ENCODE assay signal across 23 cellular contexts in genomic region chr11:23542816-23543215, GRCh38.
A peak's percentile ranks its signal among the peaks of the same experiment; 100 is the strongest.
DNase-seq lines count a peak whose midpoint lies in the region; ATAC-seq, FAIRE-seq and TF ChIP-seq lines count a peak whose summit lies in the region.
"Had no signal": no experiment of that assay in that cellular context is flagged by ENCODE, and none has a peak within 500 bp of the region (broad histone marks: within the 10 kb centered on the region; RNA-seq: fewer than 3 reads in every experiment).

No MANE protein-coding gene starts in this region.

- BruUV-seq in HepG2 (replicated peaks; lab: Mats Ljungman, UMichigan) (no TSS peak), OCI-LY7 (replicated peaks; lab: Mats Ljungman, UMichigan) (no TSS peak)

- intact Hi-C loops in HepG2 (cut with micrococcal nuclease; ENCODE audit: unreplicated experiment) (loop anchor here (10.0 kb wide), 1 partner anchor 668 kb away; no protein-coding TSS in a partner anchor), right lobe of liver (cut with DNase I) (no loop called here), OCI-LY7 (cut with micrococcal nuclease; ENCODE audit: unreplicated experiment) (no loop called here), esophagus squamous epithelium (cut with DNase I) (no loop called here)

- POLR2A ChIA-PET in HepG2 (lab: Yijun Ruan, JAX) (no interaction called here), OCI-LY7 (lab: Charles Lee) (interaction anchor here (0.7 kb wide), 1 partner anchor 11 kb away, joined by 3 read pairs; no protein-coding TSS in a partner anchor)

- H3K36me3 ChIP-seq in HepG2 (replicated peaks in 1 of 2; ENCODE audit: control insufficient read depth in 1 of 2, insufficient read depth in 2 of 2, low read length in 2 of 2) (no peaks in the 10 kb centered on the region), right lobe of liver (no peaks in the 10 kb centered on the region), DOHH2 (ENCODE audit: control insufficient read depth, low read length) (no peaks in the 10 kb centered on the region; the same call in 1 of the 2 replicates), OCI-LY7 (ENCODE audit: insufficient read depth, low read length) (no peaks in the 10 kb centered on the region), esophagus squamous epithelium (no peaks in the 10 kb centered on the region)
- H3K36me3 ChIP-seq: HAP-1 had no signal

- H3K4me2 ChIP-seq in HepG2 (ENCODE audit: low read depth, low read length) (no peak overlapping the region), DOHH2 (ENCODE audit: low read length) (peak overlapping the region; percentile 66), OCI-LY7 (ENCODE audit: low read length) (no peak overlapping the region)

- H3K9me3 ChIP-seq in HepG2 (ENCODE audit: low read length) (no peaks in the 10 kb centered on the region), right lobe of liver (no peaks in the 10 kb centered on the region), DOHH2 (ENCODE audit: control insufficient read depth, insufficient read depth, low read length) (no peaks in the 10 kb centered on the region), OCI-LY7 (ENCODE audit: low read length) (no peaks in the 10 kb centered on the region), esophagus squamous epithelium (no peaks in the 10 kb centered on the region)
- H3K9me3 ChIP-seq: HAP-1 had no signal

- H3K9ac ChIP-seq in HepG2 (ENCODE audit: insufficient read depth, low read depth, low read length): no peak overlapping the region

- H3K4me3 ChIP-seq in HepG2 (replicated peaks in 1 of 3; ENCODE audit: insufficient read depth in 1 of 3, low read depth in 2 of 3, low read length in 3 of 3) (no peak overlapping the region), right lobe of liver (no peak overlapping the region), DOHH2 (ENCODE audit: low read length) (peak overlapping the region; percentile 73), OCI-LY7 (ENCODE audit: low read depth, low read length, poor library complexity, severe bottlenecking) (no peak overlapping the region), esophagus squamous epithelium (no peak overlapping the region)
- H3K4me3 ChIP-seq: HAP-1 had no signal

- FAIRE-seq in HepG2 (lab: Jason Lieb, UNC): no peak
- FAIRE-seq: A204.1, G401.6, GM12892, H54 had no signal

- TF ChIP-seq EP300 in HepG2 (IDR thresholded peaks at IDR 0.05; ENCODE audit: low read depth in 2 of 2, low read length in 2 of 2): no peak
- TF ChIP-seq EP300 in HepG2 (CRISPR knock-in tag; IDR thresholded peaks at IDR 0.05; ENCODE audit: borderline replicate concordance): no peak

- H4K20me1 ChIP-seq in HepG2 (ENCODE audit: insufficient read depth, low read length) (no peaks in the 10 kb centered on the region), DOHH2 (ENCODE audit: control insufficient read depth, insufficient read depth, low read depth, low read length) (no peaks in the 10 kb centered on the region), OCI-LY7 (ENCODE audit: insufficient read depth, low read length) (no peaks in the 10 kb centered on the region)

- no peak overlapping the region for H2AFZ ChIP-seq in HepG2 (ENCODE audit: low read length)
- 0 out of 2 replicates have a peak overlapping the region, but pooled peaks have one; percentile 1 for H2AFZ ChIP-seq in OCI-LY7 (ENCODE audit: low read length)

- in situ Hi-C loops in HepG2 (cut with HindIII; ENCODE audit: extremely low pct_ligation_motif_present, low pct_unique_long_range_greater_than_20kb): loop anchor here (25.0 kb wide), 1 partner anchor 844 kb away; no protein-coding TSS in a partner anchor

- 17% methylated on average over 3 of the region's 3 CpGs for WGBS in HepG2 (ENCODE audit: low lambda C conversion rate)
- 49% methylated on average over 3 of the region's 3 CpGs for WGBS in right lobe of liver (ENCODE audit: insufficient coverage, low coverage, low lambda C conversion rate, missing lambda C conversion rate)
- 76 to 80% methylated on average over 3 of the region's 3 CpGs for WGBS in esophagus squamous epithelium, 2 donors

- no peaks in the 10 kb centered on the region for H3K27me3 ChIP-seq in HepG2 (ENCODE audit: control insufficient read depth in 1 of 2, insufficient read depth in 2 of 2, low read length in 2 of 2)
- no peaks in the 10 kb centered on the region for H3K27me3 ChIP-seq in right lobe of liver
- no peaks in the 10 kb centered on the region for H3K27me3 ChIP-seq in DOHH2 (ENCODE audit: control insufficient read depth, low read length)
- no peaks in the 10 kb centered on the region for H3K27me3 ChIP-seq in esophagus squamous epithelium

- TF ChIP-seq RAD21 in HepG2 (CRISPR knock-in tag; IDR thresholded peaks at IDR 0.05): no peak

- no peak for TF ChIP-seq CTCF in HepG2 (CRISPR knock-in tag; IDR thresholded peaks at IDR 0.05)
- TF ChIP-seq CTCF in right lobe of liver (IDR thresholded peaks at IDR 0.05): no peak
- TF ChIP-seq CTCF in DOHH2 (IDR thresholded peaks at IDR 0.05; ENCODE audit: low read depth, low read length, poor library complexity, severe bottlenecking): no peak
- TF ChIP-seq CTCF in OCI-LY7 (conservative IDR thresholded peaks at IDR 0.05; ENCODE audit: low read length): no peak
- no peak for TF ChIP-seq CTCF in esophagus squamous epithelium (IDR thresholded peaks at IDR 0.05)

- H3K27ac ChIP-seq in HepG2 (ENCODE audit: extremely low read length, insufficient read depth, low read length): no peak overlapping the region
- H3K27ac ChIP-seq in right lobe of liver: no peak overlapping the region
- H3K27ac ChIP-seq in DOHH2 (ENCODE audit: low read depth, low read length): peak overlapping the region; percentile 81
- no peak overlapping the region for H3K27ac ChIP-seq in OCI-LY7 (ENCODE audit: low read depth, low read length, poor library complexity, severe bottlenecking)
- no peak overlapping the region for H3K27ac ChIP-seq in esophagus squamous epithelium
- H3K27ac ChIP-seq: 22Rv1 had no signal

- H3K79me2 ChIP-seq in HepG2 (ENCODE audit: insufficient read depth, low read length) (no peaks in the 10 kb centered on the region), DOHH2 (ENCODE audit: control insufficient read depth, low read length) (peaks cover 17% of the 10 kb centered on the region), OCI-LY7 (ENCODE audit: insufficient read depth, low read depth, low read length) (no peaks in the 10 kb centered on the region)

- H3K9me2 ChIP-seq in DOHH2 (replicated peaks; ENCODE audit: control insufficient read depth, low read length): no peaks in the 10 kb centered on the region
- no peaks in the 10 kb centered on the region for H3K9me2 ChIP-seq in OCI-LY7 (ENCODE audit: insufficient read depth, low read length)

- CTCF ChIA-PET in HepG2 (lab: Yijun Ruan, JAX; ENCODE audit: low intra/inter-chr PET ratio, low total read pairs): no interaction called here
- CTCF ChIA-PET in OCI-LY7 (lab: Charles Lee; ENCODE audit: unreplicated experiment): no interaction called here

- TF ChIP-seq POLR2A in HepG2 (IDR thresholded peaks at IDR 0.05; ENCODE audit: insufficient read depth in 1 of 2, low read depth in 2 of 2, low read length in 2 of 2) (no peak), right lobe of liver (IDR thresholded peaks at IDR 0.05) (no peak), esophagus squamous epithelium (IDR thresholded peaks at IDR 0.05) (no peak)

- no peak for DNase-seq in HepG2 (ENCODE audit: low spot score)
- no peak for DNase-seq in right lobe of liver
- DNase-seq in OCI-LY7 (ENCODE audit: low spot score): no peak
- no peak for DNase-seq in KG1 (lab: John Stamatoyannopoulos, UW)
- DNase-seq in esophagus squamous epithelium (lab: John Stamatoyannopoulos, UW): no peak
- DNase-seq: ACHN; AML-193; C1 segment of cervical spinal cord; Calu3; CD4-positive, alpha-beta memory T cell; COR-L47; DMS53; DMS79 treated with DMSO at 0.1 percent for 48 hours; GOT3; HFFc6 had no signal

- H3K4me1 ChIP-seq in HepG2 (ENCODE audit: insufficient read depth, low read length): no peaks in the 10 kb centered on the region
- no peaks in the 10 kb centered on the region for H3K4me1 ChIP-seq in right lobe of liver
- peaks cover 75% of the 10 kb centered on the region for H3K4me1 ChIP-seq in DOHH2 (ENCODE audit: control insufficient read depth, low read length)
- no peaks in the 10 kb centered on the region for H3K4me1 ChIP-seq in OCI-LY7 (ENCODE audit: insufficient read depth, low read length, poor library complexity, severe bottlenecking)
- no peaks in the 10 kb centered on the region for H3K4me1 ChIP-seq in esophagus squamous epithelium

- H3F3A ChIP-seq in DOHH2 (ENCODE audit: control insufficient read depth, insufficient read depth): peaks cover 4% of the 10 kb centered on the region; the same call in 1 of the 2 replicates

- ATAC-seq in HepG2 (no peak), right lobe of liver (no peak), HG03354 (IDR thresholded peaks at IDR 0.05; ENCODE audit: poor library complexity, severe bottlenecking, unreplicated experiment) (no peak)

TF ChIP-seq in HepG2, 621 proteins besides CTCF, POLR2A, EP300 and RAD21:
- peak; percentile 21 to 57; a peak in 1 of 4 replicates for TF ChIP-seq MAFK (conservative IDR thresholded peaks at IDR 0.05 in 1 of 2, IDR thresholded peaks at IDR 0.05 in 1 of 2; ENCODE audit: low read length in 2 of 2)
- TF ChIP-seq THYN1 (CRISPR knock-in tag; IDR thresholded peaks at IDR 0.05; ENCODE audit: borderline replicate concordance, low read depth): no peak
- peak; percentile 12; the same call in 1 of the 2 replicates for TF ChIP-seq MAFF (IDR thresholded peaks at IDR 0.05; ENCODE audit: low read depth, low read length)
- TF ChIP-seq MEF2D (CRISPR knock-in tag; IDR thresholded peaks at IDR 0.05): no peak
- no peak for TF ChIP-seq ZNF362 (CRISPR knock-in tag; IDR thresholded peaks at IDR 0.05; ENCODE audit: borderline replicate concordance)
